Comparison of ENCODE assay signal across 1 cellular context in genomic region chr11:130002846-130003716, GRCh38.
TF ChIP-seq lines count a peak whose summit lies in the region.

No MANE protein-coding gene starts in this region.

TF ChIP-seq in GM12878, 131 proteins besides CTCF, POLR2A, EP300 and RAD21 (continued from another document):
- peak; percentile 1 for TF ChIP-seq USF1 (IDR thresholded peaks at IDR 0.05; ENCODE audit: borderline replicate concordance, extremely low read length, insufficient read depth, low read depth, low read length)
